ENCODE assay signal across 11 cellular contexts in genomic region chr3:79767194-79767952, GRCh38. TPM values are rescaled to one million over a fixed set of nuclear protein-coding genes. Genes with fewer than 3 reads are reported as not detected.
DNase-seq lines count a peak whose midpoint lies in the region; ATAC-seq and TF ChIP-seq lines count a peak whose summit lies in the region.
"Had no signal": no experiment of that assay in that cellular context is flagged by ENCODE, and none has a peak within 500 bp of the region (broad histone marks: within the 10 kb centered on the region; RNA-seq: fewer than 3 reads in every experiment).

No MANE protein-coding gene starts in this region.

- H3K9me3 Mint-ChIP-seq in chondrocyte (ENCODE audit: low read depth), result no peaks in the 10 kb centered on the region

- H3K4ac ChIP-seq in mesenchymal stem cell (ENCODE audit: low read depth in 1 of 2, low read length in 2 of 2), result no peak overlapping the region

- H2AFZ ChIP-seq in mesenchymal stem cell (ENCODE audit: low read depth, low read length), result no peak overlapping the region

- no peaks in the 10 kb centered on the region for H3K79me1 ChIP-seq in mesenchymal stem cell (replicated peaks; ENCODE audit: low read length, poor library complexity, severe bottlenecking)

- H3K14ac ChIP-seq in mesenchymal stem cell (ENCODE audit: low read length in 2 of 2), result no peak overlapping the region

- no peak for TF ChIP-seq POLR2A in testis (IDR thresholded peaks at IDR 0.05)

- H3K27me3 Mint-ChIP-seq in chondrocyte (ENCODE audit: low read depth), result peaks cover 18% of the 10 kb centered on the region

- H3K9me3 ChIP-seq in mesenchymal stem cell (ENCODE audit: control insufficient read depth, low read length) (no peaks in the 10 kb centered on the region), testis (no peaks in the 10 kb centered on the region)
- H3K9me3 ChIP-seq: pancreas had no signal

- peak; percentile 69 for TF ChIP-seq CTCF in chondrocyte (IDR thresholded peaks at IDR 0.05)
- TF ChIP-seq CTCF in testis (IDR thresholded peaks at IDR 0.05), result no peak

- intact Hi-C loops in testis (cut with DNase I; ENCODE audit: low total_unique reads), result no loop called here

- WGBS in mesenchymal stem cell, result 2% methylated on average over 26 of the region's 27 CpGs
- WGBS in testis, 2 donors, result 1 to 2% methylated on average over 25 to 27 of the region's 27 CpGs

- H2BK12ac ChIP-seq in mesenchymal stem cell (ENCODE audit: low read length in 2 of 2), result no peak overlapping the region

- no peak for ATAC-seq in GM19395 (IDR thresholded peaks at IDR 0.05; ENCODE audit: unreplicated experiment)

- H4K8ac ChIP-seq in mesenchymal stem cell (ENCODE audit: low read length), result no peak overlapping the region

- peaks cover 5% of the 10 kb centered on the region for H3K4me1 Mint-ChIP-seq in chondrocyte (ENCODE audit: low read depth)

- no peak overlapping the region for H2BK5ac ChIP-seq in mesenchymal stem cell (ENCODE audit: low read depth, low read length, poor library complexity, severe bottlenecking)

- H3K18ac ChIP-seq in mesenchymal stem cell (ENCODE audit: low read depth in 1 of 2, low read length in 2 of 2), result no peak overlapping the region

- peaks cover 8% of the 10 kb centered on the region for H3K4me1 ChIP-seq in mesenchymal stem cell (ENCODE audit: control insufficient read depth, insufficient read depth, low read depth, low read length)
- no peaks in the 10 kb centered on the region for H3K4me1 ChIP-seq in testis
- H3K4me1 ChIP-seq: pancreas had no signal

- H3K23ac ChIP-seq in mesenchymal stem cell (ENCODE audit: low read length in 2 of 2), result no peak overlapping the region

- DNase-seq in NCI-H146 treated with DMSO at 0.1 percent for 48 hours (lab: John Stamatoyannopoulos, UW; ENCODE audit: unreplicated experiment), result peak; percentile 0
- no peak for DNase-seq in NCI-H146 (lab: John Stamatoyannopoulos, UW)
- no peak for DNase-seq in chondrocyte (ENCODE audit: low spot score)
- no peak for DNase-seq in mesenchymal stem cell
- peak; percentile 14 for DNase-seq in testis
- DNase-seq in NCI-H446 (lab: John Stamatoyannopoulos, UW), result no peak
- no peak for DNase-seq in activated T-cell treated with anti-CD3 and anti-CD28 coated beads, Interleukin-2, amount 50 U/mL, for 1 hour
- DNase-seq: central memory CD4-positive, alpha-beta T cell; NCI-H2029; pancreas had no signal

- H2BK15ac ChIP-seq in mesenchymal stem cell (ENCODE audit: low read depth, poor library complexity, severe bottlenecking), result no peak overlapping the region

- no peak overlapping the region for H3K27ac Mint-ChIP-seq in chondrocyte (ENCODE audit: unreplicated experiment)

- no peaks in the 10 kb centered on the region for H3K36me3 Mint-ChIP-seq in chondrocyte (ENCODE audit: low read depth)

- H3K4me3 Mint-ChIP-seq in chondrocyte (ENCODE audit: unreplicated experiment), result no peak overlapping the region

- H3K36me3 ChIP-seq in mesenchymal stem cell (ENCODE audit: control insufficient read depth in 1 of 2, insufficient read depth in 2 of 2, low read depth in 1 of 2, low read length in 2 of 2) (no peaks in the 10 kb centered on the region), testis (ENCODE audit: low read depth, missing control alignments) (no peaks in the 10 kb centered on the region)
- H3K36me3 ChIP-seq: pancreas had no signal

- H3K9ac ChIP-seq in mesenchymal stem cell (ENCODE audit: low read length), result no peak overlapping the region

- peak overlapping the region; percentile 89 for H3K4me2 ChIP-seq in mesenchymal stem cell (ENCODE audit: low read length, poor library complexity, severe bottlenecking)

- H2AK5ac ChIP-seq in mesenchymal stem cell (ENCODE audit: low read length, severe bottlenecking), result no peak overlapping the region

- no peak overlapping the region for H2BK120ac ChIP-seq in mesenchymal stem cell (ENCODE audit: low read depth, low read length)

- peaks cover 10 to 36% of the 10 kb centered on the region in 2 experiments for H3K27me3 ChIP-seq in mesenchymal stem cell (ENCODE audit: control insufficient read depth in 1 of 2, insufficient read depth in 1 of 2, low read length in 2 of 2)
- no peaks in the 10 kb centered on the region for H3K27me3 ChIP-seq in testis

- H3K27ac ChIP-seq in mesenchymal stem cell (ENCODE audit: low read length, poor library complexity, severe bottlenecking) (no peak overlapping the region), testis (no peak overlapping the region)
- H3K27ac ChIP-seq: pancreas had no signal

- H3K4me3 ChIP-seq in mesenchymal stem cell (ENCODE audit: insufficient read depth in 1 of 2, low read depth in 1 of 2, low read length in 2 of 2) (peak overlapping the region in 1 of 2 experiments; percentile 38), testis (peak overlapping the region in 1 of 2 donors; percentile 47)
- H3K4me3 ChIP-seq: pancreas had no signal

- H4K91ac ChIP-seq in mesenchymal stem cell (ENCODE audit: low read length), result no peak overlapping the region

RNA-seq across cellular contexts. Expression of gene ROBO1, which starts 0.4 kb away (rescaled TPM):
- total RNA-seq in chondrocyte (43.7 to 67.2 TPM (median 47.1 TPM) in 3 replicates), testis (10 to 100 TPM; 39.4 to 45.1 TPM)
- 28.1 TPM for polyA plus RNA-seq in mesenchymal stem cell (2013, experiment 1 of 2)
- polyA plus RNA-seq in mesenchymal stem cell (2013, experiment 2 of 2), result 24.1 TPM
- 42.6 TPM for polyA plus RNA-seq in testis (ENCODE audit: insufficient read depth, low read depth, low replicate concordance)

Comparison
In these comparisons a context has a peak if more than half of its experiments do, and no peak if none do; other contexts are left out.
1. DNase-seq: peak in NCI-H146 treated with DMSO at 0.1 percent for 48 hours (single experiment) and testis (single experiment); none in NCI-H146 (single experiment), chondrocyte (single experiment), mesenchymal stem cell (single experiment), NCI-H446 (0 of 2) and activated T-cell treated with anti-CD3 and anti-CD28 coated beads, Interleukin-2, amount 50 U/mL, for 1 hour (single experiment).